ENCODE assay signal across 21 cellular contexts in the genomic region with DNA sequence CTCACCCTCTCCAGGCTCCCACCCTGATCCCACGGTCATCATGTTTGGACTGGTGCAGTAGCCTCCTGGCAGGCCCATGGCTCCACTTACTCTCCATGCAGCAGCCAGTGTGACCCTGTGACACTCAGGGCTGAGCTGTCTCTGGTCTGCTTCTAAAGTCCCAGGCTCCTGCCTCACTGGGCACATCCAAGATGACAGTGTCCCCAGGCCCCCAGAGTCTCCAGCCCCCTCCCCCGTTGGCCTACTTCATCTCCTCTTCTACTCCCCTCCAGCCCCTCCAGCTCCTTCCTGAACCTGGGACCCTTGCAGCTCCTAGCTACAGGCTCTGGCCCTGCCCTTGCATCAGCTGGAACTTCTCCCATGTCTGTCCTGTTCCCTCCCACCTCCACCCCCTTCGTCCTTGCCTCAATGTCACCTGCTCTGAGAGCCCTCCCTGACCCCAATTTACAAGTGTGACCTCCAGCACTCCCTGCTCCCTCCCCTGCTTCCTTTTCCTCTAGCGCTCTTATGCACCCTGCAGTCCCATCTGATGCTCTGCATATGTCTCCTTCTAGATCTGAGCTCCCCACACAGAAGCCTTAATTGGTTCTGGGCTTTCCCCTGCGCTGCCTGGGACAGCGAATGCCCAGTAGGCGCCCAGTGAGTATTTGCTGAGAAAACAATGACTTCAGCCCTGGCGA.
"Had no signal": no experiment of that assay in that cellular context is flagged by ENCODE, and none has a peak within 500 bp of the region (broad histone marks: within the 10 kb centered on the region; RNA-seq: fewer than 3 reads in every experiment).

No MANE protein-coding gene starts in this region.

- ATAC-seq: activated naive CD8-positive, alpha-beta T cell treated with anti-CD3 and anti-CD28 coated beads, Interleukin-2, amount 50 U/mL, for 24 hours; left lobe of liver; T-helper 17 cell had no signal

- H3K27me3 ChIP-seq: ovary, right lobe of liver, thyroid gland had no signal

- FAIRE-seq: colon, keratinocyte had no signal

- H3K4me1 ChIP-seq: right lobe of liver, thyroid gland had no signal

- H3K27me3 Mint-ChIP-seq: activated naive CD4-positive, alpha-beta T cell treated with anti-CD3 and anti-CD28 coated beads, Interleukin-2, amount 10 ng/mL, durations not matched to agents 7 days and 5 days had no signal

- H3K4me3 ChIP-seq: ovary, right lobe of liver, thyroid gland had no signal

- DNase-seq: activated CD4-positive, alpha-beta T cell treated with anti-CD3 and anti-CD28 coated beads for 1 hour; activated naive CD4-positive, alpha-beta T cell treated with anti-CD3 and anti-CD28 coated beads, Interleukin-2, amount 10 ng/mL, durations not matched to agents 7 days and 5 days; activated naive CD8-positive, alpha-beta T cell treated with anti-CD3 and anti-CD28 coated beads, Interleukin-2, amount 50 U/mL, for 24 hours; activated T-cell treated with anti-CD3 and anti-CD28 coated beads, Interleukin-2, amount 50 U/mL, for 24 hours; anterior cingulate cortex; caudate nucleus; foreskin melanocyte; glutamatergic neuron; hypothalamus; ovary; right lobe of liver; stimulated activated naive CD4-positive, alpha-beta T cell; T-helper 17 cell; thyroid gland; WERI-Rb-1 had no signal

- H3K27ac ChIP-seq: ovary, right lobe of liver, thyroid gland, WERI-Rb-1 had no signal

- H3K27ac Mint-ChIP-seq: activated naive CD4-positive, alpha-beta T cell treated with anti-CD3 and anti-CD28 coated beads, Interleukin-2, amount 10 ng/mL, durations not matched to agents 7 days and 5 days; activated naive CD8-positive, alpha-beta T cell treated with anti-CD3 and anti-CD28 coated beads, Interleukin-2, amount 50 U/mL, for 24 hours; activated T-cell treated with anti-CD3 and anti-CD28 coated beads, Interleukin-2, amount 50 U/mL, for 24 hours; activated T-helper 2 cell treated with anti-CD3 and anti-CD28 coated beads, Interferon-gamma antibody, Interleukin-2, Interleukin-4, amounts not matched to agents 10 μg/mL and 5 μg/mL and 100 μg/mL, durations not matched to agents 14 hours and 24 hours and 36 hours; T-helper 17 cell had no signal

- H3K9me3 ChIP-seq: ovary, right lobe of liver, thyroid gland had no signal

- H3K4me3 Mint-ChIP-seq: activated naive CD4-positive, alpha-beta T cell treated with anti-CD3 and anti-CD28 coated beads, Interleukin-2, amount 10 ng/mL, durations not matched to agents 7 days and 5 days; activated naive CD8-positive, alpha-beta T cell treated with anti-CD3 and anti-CD28 coated beads, Interleukin-2, amount 50 U/mL, for 24 hours; activated T-cell treated with anti-CD3 and anti-CD28 coated beads, Interleukin-2, amount 50 U/mL, for 24 hours; brain; neural crest cell; T-helper 17 cell had no signal

- H3K36me3 Mint-ChIP-seq: activated naive CD4-positive, alpha-beta T cell treated with anti-CD3 and anti-CD28 coated beads, Interleukin-2, amount 10 ng/mL, durations not matched to agents 7 days and 5 days; brain had no signal

- H3K4me1 Mint-ChIP-seq: activated naive CD4-positive, alpha-beta T cell treated with anti-CD3 and anti-CD28 coated beads, Interleukin-2, amount 10 ng/mL, durations not matched to agents 7 days and 5 days; activated naive CD8-positive, alpha-beta T cell treated with anti-CD3 and anti-CD28 coated beads, Interleukin-2, amount 50 U/mL, for 24 hours; neural crest cell had no signal

- H3K36me3 ChIP-seq: ovary, right lobe of liver, thyroid gland, WERI-Rb-1 had no signal
